1 cellular context compared by ENCODE assay signal in the genomic region with DNA sequence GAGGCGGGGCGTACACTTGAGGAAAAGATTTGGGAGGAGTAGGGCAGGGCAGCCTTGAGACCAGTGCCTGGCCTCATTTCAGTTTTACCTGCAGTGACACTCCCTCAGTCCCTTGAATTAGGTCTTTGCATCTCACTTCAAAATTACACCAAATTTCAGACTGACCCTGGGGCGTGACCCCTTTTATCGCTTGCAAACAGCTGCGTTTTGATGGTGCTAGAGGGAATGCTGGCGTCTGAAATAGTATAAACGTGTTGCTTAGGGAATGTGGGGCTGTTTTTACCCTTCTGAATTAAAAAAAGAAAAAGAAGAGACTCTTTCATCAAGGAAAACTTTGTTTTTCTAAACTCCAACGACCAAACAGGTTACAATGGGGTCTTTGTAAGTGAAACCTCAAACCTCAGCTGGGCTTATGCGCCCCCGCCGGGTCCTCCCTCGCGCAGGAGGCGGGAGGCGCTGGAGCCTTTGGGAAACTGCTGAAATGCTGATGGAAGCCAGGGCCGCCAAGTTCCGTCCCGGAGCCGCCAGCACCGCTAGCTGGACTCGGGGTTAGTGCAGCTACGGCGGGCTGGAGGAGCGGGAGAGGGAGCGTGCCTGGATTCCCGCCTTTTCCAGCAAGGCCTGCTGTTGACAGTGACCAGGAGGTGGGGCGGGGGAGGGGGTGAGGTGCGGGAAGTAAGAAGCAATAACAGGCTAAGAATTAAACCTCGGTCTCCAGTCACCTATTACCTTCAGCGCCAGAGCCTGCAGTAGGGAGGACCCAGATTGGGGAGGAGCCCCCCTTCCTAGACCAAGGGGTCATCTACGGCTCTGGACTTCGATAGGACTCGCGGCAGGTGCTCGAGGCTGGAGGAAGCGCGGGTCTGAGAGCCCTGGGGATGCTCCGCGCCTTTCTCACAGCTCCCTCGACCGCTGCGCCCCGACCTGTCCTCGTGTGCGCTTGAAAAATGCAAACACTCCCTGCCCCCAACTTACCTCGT.
TF ChIP-seq lines count a peak whose summit lies in the region.

No MANE protein-coding gene starts in this region.

TF ChIP-seq in K562, 482 proteins besides CTCF, POLR2A, EP300 and RAD21 (continued from another document):
- no peak for TF ChIP-seq E2F4 (CRISPR knock-in tag; IDR thresholded peaks at IDR 0.05; ENCODE audit: low read depth)
- no peak for TF ChIP-seq SAP30 (IDR thresholded peaks at IDR 0.05; ENCODE audit: borderline replicate concordance, insufficient read depth, low read depth, low read length, poor library complexity, severe bottlenecking)
- no peak for TF ChIP-seq SRSF3 (IDR thresholded peaks at IDR 0.05; ENCODE audit: insufficient read depth, low read length)
- peak; percentile 59 for TF ChIP-seq NCOR1 (IDR thresholded peaks at IDR 0.05)
- no peak for TF ChIP-seq ZBTB43 (CRISPR knock-in tag; IDR thresholded peaks at IDR 0.05)
- no peak for TF ChIP-seq BRF1 (IDR thresholded peaks at IDR 0.05; ENCODE audit: borderline replicate concordance, extremely low read depth, insufficient read length)
- TF ChIP-seq RCOR1 (IDR thresholded peaks at IDR 0.05; ENCODE audit: borderline replicate concordance in 1 of 2, low read depth in 2 of 2, low read length in 2 of 2): peak in 1 of 2 experiments; percentile 62; a peak in 2 of 4 replicates
- 0 out of 2 replicates have a peak, but pooled peaks have one; percentile 4 for TF ChIP-seq JUND (IDR thresholded peaks at IDR 0.05; ENCODE audit: borderline replicate concordance, low read depth, low read length)
- TF ChIP-seq JUND (tag; IDR thresholded peaks at IDR 0.05; ENCODE audit: borderline replicate concordance, low read depth, low read length): no peak
- TF ChIP-seq NFYB (IDR thresholded peaks at IDR 0.05; ENCODE audit: extremely low read depth, insufficient read length): no peak
- TF ChIP-seq KDM2B (CRISPR knock-in tag; IDR thresholded peaks at IDR 0.05): no peak
- TF ChIP-seq MGA (IDR thresholded peaks at IDR 0.05): peak; percentile 90
- TF ChIP-seq CTBP1 (IDR thresholded peaks at IDR 0.05; ENCODE audit: borderline replicate concordance): peak; percentile 40; the same call in 1 of the 2 replicates
- no peak for TF ChIP-seq ZNF668 (CRISPR knock-in tag; IDR thresholded peaks at IDR 0.05)
- TF ChIP-seq STAT5A (IDR thresholded peaks at IDR 0.05; ENCODE audit: borderline replicate concordance, low read length): peak; percentile 13; the same call in 1 of the 2 replicates
